ENCODE assay signal across 22 cellular contexts in the genomic region with DNA sequence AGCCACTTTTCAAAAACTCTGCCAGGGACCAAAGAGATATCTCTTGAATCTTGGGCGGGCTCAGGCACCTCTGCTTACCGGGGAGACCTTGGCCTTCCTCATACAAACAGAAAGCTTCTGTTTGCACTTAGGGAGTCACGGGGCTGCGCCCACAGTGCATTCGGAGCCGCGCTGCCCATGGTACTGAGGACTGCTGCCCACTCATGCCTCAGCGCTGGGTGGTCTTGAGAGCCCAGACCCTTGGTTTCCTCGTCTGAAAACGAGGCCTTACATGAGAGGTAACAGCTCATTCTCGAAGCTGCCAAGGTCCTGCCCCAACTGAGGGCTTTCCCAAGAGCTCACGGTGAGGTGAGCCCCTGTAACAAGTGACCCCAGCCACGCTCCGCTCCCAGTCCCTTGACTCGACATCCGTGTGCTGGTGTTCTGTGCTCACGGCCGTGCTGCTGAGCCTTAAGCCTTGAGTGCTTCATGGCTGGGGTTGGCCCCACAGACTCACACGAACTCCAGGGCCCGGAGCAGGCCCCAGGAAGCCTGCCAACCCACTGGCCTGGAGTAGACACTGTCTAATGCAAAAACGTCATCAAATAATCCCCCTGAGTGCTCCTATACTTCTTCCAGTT. TPM values are rescaled to one million over a fixed set of nuclear protein-coding genes. Genes with fewer than 3 reads are reported as not detected.
DNase-seq lines count a peak whose midpoint lies in the region; ATAC-seq and TF ChIP-seq lines count a peak whose summit lies in the region.
"Had no signal": no experiment of that assay in that cellular context is flagged by ENCODE, and none has a peak within 500 bp of the region (broad histone marks: within the 10 kb centered on the region; RNA-seq: fewer than 3 reads in every experiment).

No MANE protein-coding gene starts in this region.

- POLR2A ChIA-PET in CD4-positive, alpha-beta T cell (lab: Charles Lee), result interaction anchor here (1.2 kb wide), 1 partner anchor 49 kb away, joined by 4 read pairs; no protein-coding TSS in a partner anchor

- intact Hi-C loops in CD4-positive, alpha-beta T cell (cut with DNase I, micrococcal nuclease), result loop anchor here in 1 of 2 experiments (5.0 kb wide), 1 partner anchor 425 kb away; no protein-coding TSS in a partner anchor
- intact Hi-C loops in natural killer cell (cut with micrococcal nuclease), result no loop called here
- intact Hi-C loops in Right ventricle myocardium superior (cut with DNase I), result no loop called here

- TF ChIP-seq CTCF in CD4-positive, alpha-beta T cell (IDR thresholded peaks at IDR 0.05), result no peak
- TF ChIP-seq CTCF in natural killer cell (IDR thresholded peaks at IDR 0.05), result no peak

- H3K9me3 Mint-ChIP-seq in T-helper 2 cell treated with Interferon-gamma antibody and Interleukin-4, amounts not matched to agents 5 μg/mL and 100 μg/mL, for 36 hours, result no peaks in the 10 kb centered on the region
- no peaks in the 10 kb centered on the region for H3K9me3 Mint-ChIP-seq in CD4-positive, alpha-beta T cell
- no peaks in the 10 kb centered on the region for H3K9me3 Mint-ChIP-seq in activated naive CD4-positive, alpha-beta T cell treated with anti-CD3 and anti-CD28 coated beads, Interleukin-2, amount 50 U/mL, for 72 hours
- H3K9me3 Mint-ChIP-seq in natural killer cell, result no peaks in the 10 kb centered on the region
- H3K9me3 Mint-ChIP-seq: neural progenitor cell; T-helper 1 cell treated with Interleukin-12 subunit alpha and Interleukin-12 subunit beta and Interleukin-4 antibody, amounts not matched to agents 30 μg/mL and 1 μg/mL, for 36 hours had no signal

- no peak for ATAC-seq in CD4-positive, alpha-beta T cell (ENCODE audit: poor library complexity)
- no peak for ATAC-seq in activated naive CD4-positive, alpha-beta T cell treated with anti-CD3 and anti-CD28 coated beads, Interleukin-2, amount 50 U/mL, for 72 hours
- ATAC-seq in natural killer cell (peak in 1 of 3 donors; percentile 5), Right ventricle myocardium superior (ENCODE audit: poor library complexity) (no peak)
- ATAC-seq: heart left ventricle, left lung had no signal

- CTCF ChIA-PET in CD4-positive, alpha-beta T cell (lab: Charles Lee), result interaction anchor here (1.0 to 1.9 kb wide), 3 partner anchors 114 to 119 kb away, joined by 3 to 7 read pairs (median 6); no protein-coding TSS in a partner anchor

- no peaks in the 10 kb centered on the region for H3K27me3 ChIP-seq in CD4-positive, alpha-beta T cell (ENCODE audit: control insufficient read depth, insufficient read depth, low read length)
- H3K27me3 ChIP-seq: heart left ventricle, left lung, neural progenitor cell, Peyer's patch, SJSA1 had no signal

- no peak overlapping the region for H3K4me3 Mint-ChIP-seq in T-helper 2 cell treated with Interferon-gamma antibody and Interleukin-4, amounts not matched to agents 5 μg/mL and 100 μg/mL, for 36 hours
- no peak overlapping the region for H3K4me3 Mint-ChIP-seq in CD4-positive, alpha-beta T cell
- no peak overlapping the region for H3K4me3 Mint-ChIP-seq in natural killer cell
- H3K4me3 Mint-ChIP-seq: neural progenitor cell; T-helper 1 cell treated with Interleukin-12 subunit alpha and Interleukin-12 subunit beta and Interleukin-4 antibody, amounts not matched to agents 30 μg/mL and 1 μg/mL, for 36 hours had no signal

- peaks cover 74% of the 10 kb centered on the region for H3K36me3 Mint-ChIP-seq in T-helper 2 cell treated with Interferon-gamma antibody and Interleukin-4, amounts not matched to agents 5 μg/mL and 100 μg/mL, for 36 hours (ENCODE audit: low read depth)
- peaks cover 97% of the 10 kb centered on the region for H3K36me3 Mint-ChIP-seq in CD4-positive, alpha-beta T cell (ENCODE audit: low read depth)
- peaks cover 21 to 32% of the 10 kb centered on the region in 2 donors for H3K36me3 Mint-ChIP-seq in activated naive CD4-positive, alpha-beta T cell treated with anti-CD3 and anti-CD28 coated beads, Interleukin-2, amount 50 U/mL, for 72 hours
- peaks cover under 1% of the 10 kb centered on the region for H3K36me3 Mint-ChIP-seq in natural killer cell

- peaks cover 3% of the 10 kb centered on the region for H3K4me1 Mint-ChIP-seq in T-helper 2 cell treated with Interferon-gamma antibody and Interleukin-4, amounts not matched to agents 5 μg/mL and 100 μg/mL, for 36 hours (ENCODE audit: low read depth)
- H3K4me1 Mint-ChIP-seq in CD4-positive, alpha-beta T cell (ENCODE audit: low read depth), result no peaks in the 10 kb centered on the region
- H3K4me1 Mint-ChIP-seq in natural killer cell, result peaks cover 16 to 19% of the 10 kb centered on the region in 2 donors
- H3K4me1 Mint-ChIP-seq: neural progenitor cell had no signal

- DNase-seq in T-helper 2 cell treated with Interferon-gamma antibody and Interleukin-4, amounts not matched to agents 5 μg/mL and 100 μg/mL, for 36 hours (ENCODE audit: low spot score), result no peak
- DNase-seq in T-helper 2 cell, result no peak
- DNase-seq in CD4-positive, alpha-beta T cell, result no peak
- DNase-seq in activated naive CD4-positive, alpha-beta T cell treated with anti-CD3 and anti-CD28 coated beads, Interleukin-2, amount 50 U/mL, for 72 hours (ENCODE audit: low spot score in 2 of 2), result no peak
- no peak for DNase-seq in natural killer cell
- no peak for DNase-seq in AG20443 (ENCODE audit: low spot score)
- no peak for DNase-seq in hypothalamus (lab: John Stamatoyannopoulos, UW)
- DNase-seq in Right ventricle myocardium superior, result no peak
- DNase-seq: 8988T, amygdala, heart left ventricle, KG1, left lung, midbrain, NCI-H1436 treated with DMSO at 0.1 percent for 48 hours, NCI-H510A treated with DMSO at 0.1 percent for 48 hours, Peyer's patch, WERI-Rb-1 had no signal

- no peaks in the 10 kb centered on the region for H3K27me3 Mint-ChIP-seq in T-helper 2 cell treated with Interferon-gamma antibody and Interleukin-4, amounts not matched to agents 5 μg/mL and 100 μg/mL, for 36 hours (ENCODE audit: low read depth)
- no peaks in the 10 kb centered on the region for H3K27me3 Mint-ChIP-seq in CD4-positive, alpha-beta T cell
- H3K27me3 Mint-ChIP-seq in natural killer cell (ENCODE audit: low read depth in 2 of 2), result no peaks in the 10 kb centered on the region
- H3K27me3 Mint-ChIP-seq: progenitor cell of endocrine pancreas had no signal

- no peaks in the 10 kb centered on the region for H3K9me3 ChIP-seq in CD4-positive, alpha-beta T cell (ENCODE audit: control insufficient read depth, low read length)
- H3K9me3 ChIP-seq: heart left ventricle, left lung, Peyer's patch, SJSA1 had no signal

- H3K27ac ChIP-seq in CD4-positive, alpha-beta T cell (ENCODE audit: low read depth, low read length), result no peak overlapping the region
- H3K27ac ChIP-seq: heart left ventricle, left lung, neural progenitor cell, Peyer's patch, SJSA1, WERI-Rb-1 had no signal

- H3K27ac Mint-ChIP-seq in T-helper 2 cell treated with Interferon-gamma antibody and Interleukin-4, amounts not matched to agents 5 μg/mL and 100 μg/mL, for 36 hours, result peak overlapping the region; percentile 63
- H3K27ac Mint-ChIP-seq in CD4-positive, alpha-beta T cell, result peak overlapping the region; percentile 74
- H3K27ac Mint-ChIP-seq in activated naive CD4-positive, alpha-beta T cell treated with anti-CD3 and anti-CD28 coated beads, Interleukin-2, amount 50 U/mL, for 72 hours, result peak overlapping the region; percentile 62 to 69
- H3K27ac Mint-ChIP-seq in natural killer cell, result peak overlapping the region; percentile 85 to 90

RNA-seq across cellular contexts. Expression of gene GPR68, which starts 47.4 kb away (rescaled TPM):
- total RNA-seq in CD4-positive, alpha-beta T cell, result 1 to 10 TPM; 2.8 to 2.9 TPM
- total RNA-seq in activated naive CD4-positive, alpha-beta T cell treated with anti-CD3 and anti-CD28 coated beads, Interleukin-2, amount 50 U/mL, for 72 hours, result 10 to 100 TPM in 1 of 2 donors, 1 to 10 TPM in 1; 4.6 to 12.7 TPM
- total RNA-seq in natural killer cell, result 10 to 100 TPM in 2 of 3 donors, 1 to 10 TPM in 1; 7.6 to 24.0 (median 15.7) TPM
- total RNA-seq in Right ventricle myocardium superior, result 0.13 TPM
- total RNA-seq: SJSA1 had no signal
